In genomic region chr3:194685723-194686413, GRCh38 we compare ENCODE assay signal across 8 cellular contexts. TPM values are rescaled to one million over a fixed set of nuclear protein-coding genes. Genes with fewer than 3 reads are reported as not detected.
DNase-seq lines count a peak whose midpoint lies in the region; ATAC-seq and TF ChIP-seq lines count a peak whose summit lies in the region.

A gene with protein sequence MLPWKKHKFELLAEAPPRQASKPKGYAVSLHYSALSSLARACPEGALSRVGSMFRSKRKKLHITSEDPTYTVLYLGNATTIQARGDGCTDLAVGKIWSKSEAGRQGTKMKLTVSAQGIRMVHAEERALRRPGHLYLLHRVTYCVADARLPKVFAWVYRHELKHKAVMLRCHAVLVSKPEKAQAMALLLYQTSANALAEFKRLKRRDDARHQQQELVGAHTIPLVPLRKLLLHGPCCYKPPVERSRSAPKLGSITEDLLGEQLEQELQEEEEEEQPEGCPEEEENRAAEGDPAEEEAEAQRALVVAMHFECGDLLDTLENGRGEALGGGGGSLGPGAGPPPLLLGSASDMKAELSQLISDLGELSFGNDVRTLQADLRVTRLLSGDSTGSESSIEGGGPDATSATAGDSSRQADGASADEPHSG (plus strand): TSS chr3:194685883. CDS start chr3:194686827, 944 bp downstream.

- H3K9me3 ChIP-seq in liver (ENCODE audit: control insufficient read depth in 4 of 4, low read length in 3 of 4) = no peaks in the 10 kb centered on the region

- peaks cover 17 to 31% (median 22%) of the 10 kb centered on the region in 4 donors for H3K4me1 ChIP-seq in liver (ENCODE audit: control insufficient read depth in 4 of 4, insufficient read depth in 4 of 4, low read length in 3 of 4)

- CTCF ChIA-PET in activated CD4-positive, alpha-beta memory T cell treated with anti-CD3 and anti-CD28 coated beads for 36 hours (lab: Charles Lee) = interaction anchor here (0.7 to 4.1 kb wide), 8 partner anchors 10 to 585 kb away, joined by 3 to 131 read pairs (median 5); partner anchors contain the start of genes LSG1 and XXYLT1

- TF ChIP-seq CTCF in dorsolateral prefrontal cortex (IDR thresholded peaks at IDR 0.05 in 54 of 56, conservative IDR thresholded peaks at IDR 0.05 in 2 of 56; ENCODE audit: low read depth in 1 of 56, partially characterized antibody in 56 of 56) (peak in 43 of 56 donors; percentile 3 to 63 (median 35)), liver (IDR thresholded peaks at IDR 0.05; ENCODE audit: low read depth, low read length, missing input control) (no peak)

- H3K4me3 ChIP-seq in dorsolateral prefrontal cortex (peak within 1 kb of the TSS; percentile 49 to 85 (median 71)), liver (ENCODE audit: low read depth in 1 of 3, low read length in 3 of 3) (peak within 1 kb of the TSS; percentile 50 to 64 (median 57))

- H3K27ac Mint-ChIP-seq in activated CD4-positive, alpha-beta memory T cell treated with anti-CD3 and anti-CD28 coated beads for 36 hours = peak within 1 kb of the TSS; percentile 85

- ATAC-seq in GM18502 (IDR thresholded peaks at IDR 0.05; ENCODE audit: poor library complexity, unreplicated experiment) (peak; percentile 38), HG03342 (IDR thresholded peaks at IDR 0.05; ENCODE audit: unreplicated experiment) (peak; percentile 30), GM18861 (IDR thresholded peaks at IDR 0.05; ENCODE audit: unreplicated experiment) (no peak)

- H3K4me1 Mint-ChIP-seq in activated CD4-positive, alpha-beta memory T cell treated with anti-CD3 and anti-CD28 coated beads for 36 hours (ENCODE audit: low read depth) = peaks cover 63% of the 10 kb centered on the region

- H3K27ac ChIP-seq in dorsolateral prefrontal cortex (peak within 1 kb of the TSS in 51 of 59 donors; percentile 23 to 86 (median 70)), liver (ENCODE audit: low read depth in 1 of 2, low read length in 2 of 2) (peak within 1 kb of the TSS; percentile 27 to 59)

- H3K27me3 Mint-ChIP-seq in activated CD4-positive, alpha-beta memory T cell treated with anti-CD3 and anti-CD28 coated beads for 36 hours = peaks cover 14% of the 10 kb centered on the region

- 1% methylated on average over 69 of the region's 69 CpGs for WGBS in liver

- peak within 1 kb of the TSS; percentile 91 for H3K4me3 Mint-ChIP-seq in activated CD4-positive, alpha-beta memory T cell treated with anti-CD3 and anti-CD28 coated beads for 36 hours

- H3K36me3 ChIP-seq in liver (ENCODE audit: control insufficient read depth in 4 of 4, insufficient read depth in 3 of 4, low read depth in 1 of 4, low read length in 3 of 4) = no peaks in the 10 kb centered on the region

- peaks cover 0 to 6% (median 0%) of the 10 kb centered on the region in 45 donors for H3K27me3 ChIP-seq in dorsolateral prefrontal cortex
- no peaks in the 10 kb centered on the region for H3K27me3 ChIP-seq in liver (ENCODE audit: control insufficient read depth in 4 of 4, insufficient read depth in 4 of 4, low read length in 3 of 4)

- intact Hi-C loops in activated CD4-positive, alpha-beta memory T cell treated with anti-CD3 and anti-CD28 coated beads for 36 hours (cut with micrococcal nuclease) = loop anchor here (1.0 to 10.0 kb wide), 11 partner anchors 11 to 1221 kb away; partner anchors contain the start of genes ACAP2, ATP13A3, PPP1R2 and TNK2
- intact Hi-C loops in dorsolateral prefrontal cortex (cut with DNase I) = loop anchor here (1.0 to 10.0 kb wide), 10 partner anchors 51 to 836 kb away; no protein-coding TSS in a partner anchor

- H3K36me3 Mint-ChIP-seq in activated CD4-positive, alpha-beta memory T cell treated with anti-CD3 and anti-CD28 coated beads for 36 hours = peaks cover 2% of the 10 kb centered on the region

- H3K9ac ChIP-seq in liver (ENCODE audit: low read depth in 1 of 2, low read length in 2 of 2) = peak within 1 kb of the TSS in 1 of 2 donors; percentile 33

- H3K9me3 Mint-ChIP-seq in activated CD4-positive, alpha-beta memory T cell treated with anti-CD3 and anti-CD28 coated beads for 36 hours = no peaks in the 10 kb centered on the region

- peak; percentile 74 for DNase-seq in NCI-H526 treated with DMSO at 0.1 percent for 48 hours (lab: John Stamatoyannopoulos, UW)
- DNase-seq in activated CD4-positive, alpha-beta memory T cell treated with anti-CD3 and anti-CD28 coated beads for 36 hours = peak; percentile 87
- DNase-seq in dorsolateral prefrontal cortex = peak; percentile 73 to 96 (median 90)
- peak; percentile 61 for DNase-seq in stimulated activated CD4-positive, alpha-beta T cell treated with anti-CD3 and anti-CD28 coated beads, Interleukin-2, amount 100 ng/mL, for 4 hours (ENCODE audit: low read depth)

- POLR2A ChIA-PET in activated CD4-positive, alpha-beta memory T cell treated with anti-CD3 and anti-CD28 coated beads for 36 hours (lab: Charles Lee) = interaction anchor here (0.8 to 6.8 kb wide), 3 partner anchors 12 to 585 kb away, joined by 4 to 107 read pairs (median 5); partner anchors contain the start of genes LSG1 and XXYLT1

- peak; percentile 45 to 68 for TF ChIP-seq RAD21 in liver (IDR thresholded peaks at IDR 0.05)

TF ChIP-seq in liver, 16 proteins besides CTCF, POLR2A, EP300 and RAD21:
- TF ChIP-seq, protein P1, sequence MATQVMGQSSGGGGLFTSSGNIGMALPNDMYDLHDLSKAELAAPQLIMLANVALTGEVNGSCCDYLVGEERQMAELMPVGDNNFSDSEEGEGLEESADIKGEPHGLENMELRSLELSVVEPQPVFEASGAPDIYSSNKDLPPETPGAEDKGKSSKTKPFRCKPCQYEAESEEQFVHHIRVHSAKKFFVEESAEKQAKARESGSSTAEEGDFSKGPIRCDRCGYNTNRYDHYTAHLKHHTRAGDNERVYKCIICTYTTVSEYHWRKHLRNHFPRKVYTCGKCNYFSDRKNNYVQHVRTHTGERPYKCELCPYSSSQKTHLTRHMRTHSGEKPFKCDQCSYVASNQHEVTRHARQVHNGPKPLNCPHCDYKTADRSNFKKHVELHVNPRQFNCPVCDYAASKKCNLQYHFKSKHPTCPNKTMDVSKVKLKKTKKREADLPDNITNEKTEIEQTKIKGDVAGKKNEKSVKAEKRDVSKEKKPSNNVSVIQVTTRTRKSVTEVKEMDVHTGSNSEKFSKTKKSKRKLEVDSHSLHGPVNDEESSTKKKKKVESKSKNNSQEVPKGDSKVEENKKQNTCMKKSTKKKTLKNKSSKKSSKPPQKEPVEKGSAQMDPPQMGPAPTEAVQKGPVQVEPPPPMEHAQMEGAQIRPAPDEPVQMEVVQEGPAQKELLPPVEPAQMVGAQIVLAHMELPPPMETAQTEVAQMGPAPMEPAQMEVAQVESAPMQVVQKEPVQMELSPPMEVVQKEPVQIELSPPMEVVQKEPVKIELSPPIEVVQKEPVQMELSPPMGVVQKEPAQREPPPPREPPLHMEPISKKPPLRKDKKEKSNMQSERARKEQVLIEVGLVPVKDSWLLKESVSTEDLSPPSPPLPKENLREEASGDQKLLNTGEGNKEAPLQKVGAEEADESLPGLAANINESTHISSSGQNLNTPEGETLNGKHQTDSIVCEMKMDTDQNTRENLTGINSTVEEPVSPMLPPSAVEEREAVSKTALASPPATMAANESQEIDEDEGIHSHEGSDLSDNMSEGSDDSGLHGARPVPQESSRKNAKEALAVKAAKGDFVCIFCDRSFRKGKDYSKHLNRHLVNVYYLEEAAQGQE (IDR thresholded peaks at IDR 0.05) = no peak
- no peak for TF ChIP-seq GABPA (IDR thresholded peaks at IDR 0.05 in 1 of 2, conservative IDR thresholded peaks at IDR 0.05 in 1 of 2)
- TF ChIP-seq, protein P2, sequence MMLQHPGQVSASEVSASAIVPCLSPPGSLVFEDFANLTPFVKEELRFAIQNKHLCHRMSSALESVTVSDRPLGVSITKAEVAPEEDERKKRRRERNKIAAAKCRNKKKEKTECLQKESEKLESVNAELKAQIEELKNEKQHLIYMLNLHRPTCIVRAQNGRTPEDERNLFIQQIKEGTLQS (IDR thresholded peaks at IDR 0.05) = no peak
- TF ChIP-seq, protein P3, sequence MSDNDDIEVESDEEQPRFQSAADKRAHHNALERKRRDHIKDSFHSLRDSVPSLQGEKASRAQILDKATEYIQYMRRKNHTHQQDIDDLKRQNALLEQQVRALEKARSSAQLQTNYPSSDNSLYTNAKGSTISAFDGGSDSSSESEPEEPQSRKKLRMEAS (IDR thresholded peaks at IDR 0.05) = peak; percentile 71
- TF ChIP-seq FOXA2 (IDR thresholded peaks at IDR 0.05) = no peak
- no peak for TF ChIP-seq HNF4G (IDR thresholded peaks at IDR 0.05)
- TF ChIP-seq JUND (IDR thresholded peaks at IDR 0.05) = no peak
- TF ChIP-seq, protein P4, sequence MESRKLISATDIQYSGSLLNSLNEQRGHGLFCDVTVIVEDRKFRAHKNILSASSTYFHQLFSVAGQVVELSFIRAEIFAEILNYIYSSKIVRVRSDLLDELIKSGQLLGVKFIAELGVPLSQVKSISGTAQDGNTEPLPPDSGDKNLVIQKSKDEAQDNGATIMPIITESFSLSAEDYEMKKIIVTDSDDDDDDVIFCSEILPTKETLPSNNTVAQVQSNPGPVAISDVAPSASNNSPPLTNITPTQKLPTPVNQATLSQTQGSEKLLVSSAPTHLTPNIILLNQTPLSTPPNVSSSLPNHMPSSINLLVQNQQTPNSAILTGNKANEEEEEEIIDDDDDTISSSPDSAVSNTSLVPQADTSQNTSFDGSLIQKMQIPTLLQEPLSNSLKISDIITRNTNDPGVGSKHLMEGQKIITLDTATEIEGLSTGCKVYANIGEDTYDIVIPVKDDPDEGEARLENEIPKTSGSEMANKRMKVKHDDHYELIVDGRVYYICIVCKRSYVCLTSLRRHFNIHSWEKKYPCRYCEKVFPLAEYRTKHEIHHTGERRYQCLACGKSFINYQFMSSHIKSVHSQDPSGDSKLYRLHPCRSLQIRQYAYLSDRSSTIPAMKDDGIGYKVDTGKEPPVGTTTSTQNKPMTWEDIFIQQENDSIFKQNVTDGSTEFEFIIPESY (IDR thresholded peaks at IDR 0.05) = peak; percentile 20
- TF ChIP-seq NR2F2 (IDR thresholded peaks at IDR 0.05) = peak; percentile 13
- TF ChIP-seq FOXA1 (IDR thresholded peaks at IDR 0.05) = no peak
- no peak for TF ChIP-seq HNF4A (conservative IDR thresholded peaks at IDR 0.05)
- TF ChIP-seq RXRA (IDR thresholded peaks at IDR 0.05) = no peak
- no peak for TF ChIP-seq EGR1 (IDR thresholded peaks at IDR 0.05; ENCODE audit: low read depth in 2 of 2)
- TF ChIP-seq TAF1 (conservative IDR thresholded peaks at IDR 0.05) = peak; percentile 83
- peak; percentile 79 for TF ChIP-seq YY1 (IDR thresholded peaks at IDR 0.05)
- peak; percentile 41 for TF ChIP-seq SP1 (IDR thresholded peaks at IDR 0.05)
TF ChIP-seq in liver: peak in this region for 6.

RNA-seq across cellular contexts. Expression of the gene that starts here (rescaled TPM):
- 1 to 10 TPM; 7.4 to 8.5 TPM for total RNA-seq in activated CD4-positive, alpha-beta memory T cell treated with anti-CD3 and anti-CD28 coated beads for 36 hours
- 10 to 100 TPM in 29 of 120 experiments, 1 to 10 TPM in 91; 3.4 to 14.5 (median 8.3) TPM for total RNA-seq in dorsolateral prefrontal cortex
- total RNA-seq in liver = 1 to 10 TPM; 3.0 to 3.7 TPM
- 1 to 10 TPM in 1 of 2 donors, under 1 TPM in 1; 0.83 to 4.9 TPM for polyA plus RNA-seq in liver
